Comparison of ENCODE assay signal across 8 cellular contexts in the genomic region with DNA sequence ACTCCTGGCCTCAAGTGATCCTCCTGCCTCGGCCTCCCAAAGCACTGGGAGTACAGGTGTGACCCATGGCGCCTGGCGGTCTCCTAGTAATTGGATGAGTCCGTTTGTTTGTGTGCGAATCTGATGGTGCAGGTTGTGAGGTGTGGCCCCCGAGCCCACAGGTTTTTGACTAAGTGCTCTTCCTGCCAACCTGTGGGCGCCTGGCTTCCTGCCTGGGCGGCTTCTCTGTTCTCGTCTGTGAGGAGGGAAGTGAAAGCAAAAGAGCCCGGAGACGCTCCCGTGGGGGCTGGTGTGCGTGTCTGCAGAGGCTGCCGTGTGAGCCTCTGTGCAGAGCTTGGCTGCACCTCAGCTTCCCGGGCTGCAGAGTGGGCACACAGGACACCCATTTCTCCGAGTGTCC. TPM values are rescaled to one million over a fixed set of nuclear protein-coding genes. Genes with fewer than 3 reads are reported as not detected.
DNase-seq lines count a peak whose midpoint lies in the region; ATAC-seq and TF ChIP-seq lines count a peak whose summit lies in the region.

No MANE protein-coding gene starts in this region.

- no peaks in the 10 kb centered on the region for H3K36me3 ChIP-seq in mucosa of descending colon (ENCODE audit: low read depth)
- H3K36me3 ChIP-seq in thyroid gland: no peaks in the 10 kb centered on the region
- no peaks in the 10 kb centered on the region for H3K36me3 ChIP-seq in SJCRH30

- H3K27me3 ChIP-seq in thyroid gland: no peaks in the 10 kb centered on the region
- H3K27me3 ChIP-seq in SJCRH30: peaks cover 9% of the 10 kb centered on the region; the same call in 1 of the 2 replicates

- H3K4me3 Mint-ChIP-seq in T-cell: peak overlapping the region; percentile 86 to 89 (median 88)

- H3K9me3 ChIP-seq in mucosa of descending colon (no peaks in the 10 kb centered on the region), thyroid gland (no peaks in the 10 kb centered on the region), SJCRH30 (replicated peaks) (no peaks in the 10 kb centered on the region)

- peak overlapping the region; percentile 96 to 99 for H3K27ac Mint-ChIP-seq in T-cell

- no peak overlapping the region for H3K27ac ChIP-seq in thyroid gland
- no peak overlapping the region for H3K27ac ChIP-seq in SJCRH30

- ATAC-seq in GM18907 (IDR thresholded peaks at IDR 0.05; ENCODE audit: unreplicated experiment): peak; percentile 53
- peak; percentile 57 for ATAC-seq in HG03135 (IDR thresholded peaks at IDR 0.05; ENCODE audit: unreplicated experiment)
- ATAC-seq in T-cell (replicated peaks in 1 of 4): peak; percentile 66 to 72 (median 70)
- peak; percentile 70 for ATAC-seq in mucosa of descending colon

- no peaks in the 10 kb centered on the region for H3K27me3 Mint-ChIP-seq in T-cell

- POLR2A ChIA-PET in T-cell (lab: Charles Lee): interaction anchor here (0.5 to 1.7 kb wide), 4 partner anchors 9 to 197 kb away, joined by 3 to 4 read pairs (median 3); a partner anchor contains a TSS

- WGBS in thyroid gland, 2 donors: 15 to 29% methylated on average over 15 to 16 of the region's 16 CpGs

- no peaks in the 10 kb centered on the region for H3K9me3 Mint-ChIP-seq in T-cell

- peaks cover 54 to 70% (median 61%) of the 10 kb centered on the region in 3 donors for H3K4me1 Mint-ChIP-seq in T-cell

- CTCF ChIA-PET in T-cell (lab: Charles Lee): interaction anchor here (0.6 to 1.1 kb wide), 4 partner anchors 10 to 116 kb away, joined by 3 to 5 read pairs (median 4); a partner anchor contains a TSS

- H3K36me3 Mint-ChIP-seq in T-cell: peaks cover 39% of the 10 kb centered on the region

- DNase-seq in T-cell: peak; percentile 79 to 98 (median 94)
- DNase-seq in activated naive CD8-positive, alpha-beta T cell treated with anti-CD3 and anti-CD28 coated beads, Interleukin-2, amount 50 U/mL, for 16 hours (ENCODE audit: low read depth, low spot score): peak; percentile 87
- peak; percentile 85 to 95 (median 86) for DNase-seq in mucosa of descending colon
- DNase-seq in thyroid gland: peak; percentile 72 to 81
- DNase-seq in SW 1271 (lab: John Stamatoyannopoulos, UW): no peak
- DNase-seq in SJCRH30: no peak

- peaks cover 36% of the 10 kb centered on the region for H3K4me1 ChIP-seq in mucosa of descending colon (ENCODE audit: low read depth)
- peaks cover 0 to 20% of the 10 kb centered on the region in 2 donors for H3K4me1 ChIP-seq in thyroid gland
- 0 out of 2 replicates have a peak, but pooled peaks cover 4% of the 10 kb centered on the region for H3K4me1 ChIP-seq in SJCRH30

- H3K4me3 ChIP-seq in mucosa of descending colon: no peak overlapping the region
- no peak overlapping the region for H3K4me3 ChIP-seq in thyroid gland (replicated peaks in 1 of 3)
- H3K4me3 ChIP-seq in SJCRH30: no peak overlapping the region

- TF ChIP-seq POLR2A in thyroid gland (IDR thresholded peaks at IDR 0.05): no peak

- no peak for TF ChIP-seq CTCF in mucosa of descending colon (IDR thresholded peaks at IDR 0.05)
- TF ChIP-seq CTCF in thyroid gland (IDR thresholded peaks at IDR 0.05): no peak

- intact Hi-C loops in mucosa of descending colon (cut with DNase I, micrococcal nuclease): no loop called here
- intact Hi-C loops in thyroid gland (cut with DNase I): no loop called here

RNA-seq across cellular contexts. Expression of a gene that starts 10.0 kb away (rescaled TPM):
- total RNA-seq in T-cell: 1,000 to 10,000 TPM in 3 of 5 donors, 100 to 1,000 TPM in 2; 729 to 1,130 (median 1,073) TPM
- total RNA-seq in mucosa of descending colon: 10 to 100 TPM; 33.9 to 64.3 (median 58.8) TPM
- total RNA-seq in thyroid gland: 10 to 100 TPM; 11.5 to 19.8 (median 14.4) TPM
- total RNA-seq in SJCRH30 (2014; rRNA removed; shearing (Covaris generic)): 2.9 TPM in 2 replicates

RNA-seq across cellular contexts. Expression of a gene that starts 18.2 kb away (rescaled TPM):
- total RNA-seq in T-cell (100 to 1,000 TPM in 3 of 5 donors, 10 to 100 TPM in 2; 75.7 to 119 (median 101) TPM), mucosa of descending colon (100 to 1,000 TPM; 108 to 138 (median 133) TPM), thyroid gland (100 to 1,000 TPM in 3 of 4 donors, 10 to 100 TPM in 1; 87.6 to 264 (median 163) TPM)
- 176 and 183 TPM in 2 replicates for total RNA-seq in SJCRH30 (2014; rRNA removed; shearing (Covaris generic))

RNA-seq across cellular contexts. Expression of a gene that starts 26.8 kb away (rescaled TPM):
- total RNA-seq in T-cell: 100 to 1,000 TPM; 139 to 221 (median 196) TPM
- 100 to 1,000 TPM; 126 to 187 (median 144) TPM for total RNA-seq in mucosa of descending colon
- 100 to 1,000 TPM; 350 to 485 (median 414) TPM for total RNA-seq in thyroid gland
- 232 and 290 TPM in 2 replicates for total RNA-seq in SJCRH30 (2014; rRNA removed; shearing (Covaris generic))

RNA-seq across cellular contexts. Expression of a gene that starts 37.0 kb away (rescaled TPM):
- 100 to 1,000 TPM; 166 to 217 (median 178) TPM for total RNA-seq in T-cell
- 10 to 100 TPM; 23.5 to 25.6 (median 25.6) TPM for total RNA-seq in mucosa of descending colon
- total RNA-seq in thyroid gland: 10 to 100 TPM; 15.5 to 58.7 (median 29.8) TPM
- 7.8 and 11.0 TPM in 2 replicates for total RNA-seq in SJCRH30 (2014; rRNA removed; shearing (Covaris generic))

RNA-seq across cellular contexts. Expression of a gene that starts 50.5 kb away (rescaled TPM):
- total RNA-seq in T-cell (100 to 1,000 TPM; 239 to 385 (median 314) TPM), mucosa of descending colon (10 to 100 TPM; 65.0 to 88.8 (median 84.7) TPM), thyroid gland (10 to 100 TPM; 60.7 to 88.2 (median 82.2) TPM)
- total RNA-seq in SJCRH30 (2014; rRNA removed; shearing (Covaris generic)): 87.2 and 91.4 TPM in 2 replicates

Comparison
In these comparisons a context has a peak if more than half of its experiments do, and no peak if none do; other contexts are left out.
1. DNase-seq: peak in T-cell (34 of 34), activated naive CD8-positive, alpha-beta T cell treated with anti-CD3 and anti-CD28 coated beads, Interleukin-2, amount 50 U/mL, for 16 hours (single experiment), mucosa of descending colon (3 of 3) and thyroid gland (2 of 2); none in SW 1271 (0 of 2) and SJCRH30 (0 of 2).
2. RNA of a gene that starts 10.0 kb away (total RNA-seq): 729 to 1,130 TPM in T-cell; 33.9 to 64.3 TPM in mucosa of descending colon, 11.5 to 19.8 TPM in thyroid gland and 2.9 TPM in SJCRH30; every median in the first group is over 10 times any median in the second.
3. Peak in every context shown above with its lines, with median percentiles within 50 percentile points of each other: ATAC-seq.